In genomic region chr15:39643747-39644520, GRCh38 we compare ENCODE assay signal across 21 cellular contexts.
DNase-seq lines count a peak whose midpoint lies in the region; ATAC-seq and TF ChIP-seq lines count a peak whose summit lies in the region.
"Had no signal": no experiment of that assay in that cellular context is flagged by ENCODE, and none has a peak within 500 bp of the region (broad histone marks: within the 10 kb centered on the region; RNA-seq: fewer than 3 reads in every experiment).

No MANE protein-coding gene starts in this region.

- ATAC-seq in stimulated activated naive CD8-positive, alpha-beta T cell treated with anti-CD3 and anti-CD28 coated beads, Interleukin-15, Interleukin-2, amounts not matched to agents 100 U/mL and 50 U/mL, for 24 hours: peak; percentile 79
- ATAC-seq in HG03442 (IDR thresholded peaks at IDR 0.05; ENCODE audit: unreplicated experiment): no peak
- ATAC-seq: foreskin keratinocyte, heart right ventricle, Panc1, WTC11 had no signal

- CTCF ChIA-PET in activated naive CD4-positive, alpha-beta T cell treated with anti-CD3 and anti-CD28 coated beads for 36 hours (lab: Charles Lee): interaction anchor here (0.6 to 0.7 kb wide), 2 partner anchors 203 to 278 kb away, joined by 4 to 5 read pairs; no protein-coding TSS in a partner anchor

- no peaks in the 10 kb centered on the region for H3K36me3 Mint-ChIP-seq in activated naive CD4-positive, alpha-beta T cell treated with anti-CD3 and anti-CD28 coated beads, Interleukin-2, amount 50 U/mL, for 24 hours
- H3K36me3 Mint-ChIP-seq in activated naive CD4-positive, alpha-beta T cell treated with anti-CD3 and anti-CD28 coated beads for 36 hours (ENCODE audit: low read depth): no peaks in the 10 kb centered on the region
- H3K36me3 Mint-ChIP-seq in mesothelial cell of epicardium: no peaks in the 10 kb centered on the region
- H3K36me3 Mint-ChIP-seq: WTC11 had no signal

- H3K4me1 Mint-ChIP-seq in activated naive CD4-positive, alpha-beta T cell treated with anti-CD3 and anti-CD28 coated beads, Interleukin-2, amount 50 U/mL, for 24 hours: peaks cover 21% of the 10 kb centered on the region
- H3K4me1 Mint-ChIP-seq in activated naive CD4-positive, alpha-beta T cell treated with anti-CD3 and anti-CD28 coated beads for 36 hours (ENCODE audit: low read depth): peaks cover 20% of the 10 kb centered on the region
- peaks cover 47% of the 10 kb centered on the region for H3K4me1 Mint-ChIP-seq in mesothelial cell of epicardium

- intact Hi-C loops in activated naive CD4-positive, alpha-beta T cell treated with anti-CD3 and anti-CD28 coated beads for 36 hours (cut with micrococcal nuclease): loop anchor here (2.0 kb wide), 2 partner anchors 15 to 217 kb away; no protein-coding TSS in a partner anchor

- no peak overlapping the region for H3K4me3 Mint-ChIP-seq in activated naive CD4-positive, alpha-beta T cell treated with anti-CD3 and anti-CD28 coated beads, Interleukin-2, amount 50 U/mL, for 24 hours
- no peak overlapping the region for H3K4me3 Mint-ChIP-seq in activated naive CD4-positive, alpha-beta T cell treated with anti-CD3 and anti-CD28 coated beads for 36 hours
- H3K4me3 Mint-ChIP-seq in mesothelial cell of epicardium: no peak overlapping the region
- H3K4me3 Mint-ChIP-seq: WTC11 had no signal

- H3K9me3 Mint-ChIP-seq in activated naive CD4-positive, alpha-beta T cell treated with anti-CD3 and anti-CD28 coated beads, Interleukin-2, amount 50 U/mL, for 24 hours: no peaks in the 10 kb centered on the region
- H3K9me3 Mint-ChIP-seq in activated naive CD4-positive, alpha-beta T cell treated with anti-CD3 and anti-CD28 coated beads for 36 hours: no peaks in the 10 kb centered on the region
- H3K9me3 Mint-ChIP-seq in mesothelial cell of epicardium: no peaks in the 10 kb centered on the region
- H3K9me3 Mint-ChIP-seq: WTC11 had no signal

- no peaks in the 10 kb centered on the region for H3K27me3 Mint-ChIP-seq in activated naive CD4-positive, alpha-beta T cell treated with anti-CD3 and anti-CD28 coated beads, Interleukin-2, amount 50 U/mL, for 24 hours
- H3K27me3 Mint-ChIP-seq in activated naive CD4-positive, alpha-beta T cell treated with anti-CD3 and anti-CD28 coated beads for 36 hours (ENCODE audit: low read depth): peaks cover 1% of the 10 kb centered on the region
- no peaks in the 10 kb centered on the region for H3K27me3 Mint-ChIP-seq in mesothelial cell of epicardium (ENCODE audit: low read depth)

- peak overlapping the region; percentile 63 for H3K27ac Mint-ChIP-seq in activated naive CD4-positive, alpha-beta T cell treated with anti-CD3 and anti-CD28 coated beads, Interleukin-2, amount 50 U/mL, for 24 hours
- no peak overlapping the region for H3K27ac Mint-ChIP-seq in activated naive CD4-positive, alpha-beta T cell treated with anti-CD3 and anti-CD28 coated beads for 36 hours
- peak overlapping the region; percentile 40 for H3K27ac Mint-ChIP-seq in mesothelial cell of epicardium
- H3K27ac Mint-ChIP-seq: WTC11 had no signal

- DNase-seq in activated naive CD4-positive, alpha-beta T cell treated with anti-CD3 and anti-CD28 coated beads for 36 hours: no peak
- DNase-seq in SK-N-DZ (ENCODE audit: low spot score): peak; percentile 9
- DNase-seq in mesothelial cell of epicardium (ENCODE audit: low spot score in 2 of 2, unreplicated experiment in 2 of 2): no peak
- DNase-seq in stimulated activated naive CD8-positive, alpha-beta T cell treated with anti-CD3 and anti-CD28 coated beads, Interleukin-15, Interleukin-2, amounts not matched to agents 100 U/mL and 50 U/mL, for 24 hours: no peak
- no peak for DNase-seq in SKM-1 (lab: John Stamatoyannopoulos, UW; ENCODE audit: unreplicated experiment)
- DNase-seq in COLO829 (ENCODE audit: low spot score): no peak
- DNase-seq: ACHN, activated T-cell treated with anti-CD3 and anti-CD28 coated beads for 4 hours, caudate nucleus, dermis blood vessel endothelial cell, foreskin keratinocyte, GOT3, heart right ventricle, NCI-H1105, NCI-H1930, NCI-H526 treated with DMSO at 0.1 percent for 48 hours, SIG-M5 had no signal

- TF ChIP-seq CTCF in mesothelial cell of epicardium (IDR thresholded peaks at IDR 0.05; ENCODE audit: unreplicated experiment): no peak
